Comparison of ENCODE assay signal across 8 cellular contexts in genomic region chr4:113979157-113979972, GRCh38. TPM values are rescaled to one million over a fixed set of nuclear protein-coding genes. Genes with fewer than 3 reads are reported as not detected.
A peak's percentile ranks its signal among the peaks of the same experiment; 100 is the strongest.
DNase-seq lines count a peak whose midpoint lies in the region; ATAC-seq and TF ChIP-seq lines count a peak whose summit lies in the region.

TSS of gene ARSJ (minus strand) at chr4:113979647. CDS start at chr4:113978834, 813 bp downstream.

- H3K79me1 ChIP-seq in H9 (ENCODE audit: insufficient read depth, low read depth, low read length, poor library complexity, severe bottlenecking) = no peaks in the 10 kb centered on the region

- peak within 1 kb of the TSS; percentile 64; the same call in 1 of the 2 replicates for H3K14ac ChIP-seq in H9 (ENCODE audit: insufficient read depth, low read length)

- TF ChIP-seq CTCF in AG04449 (IDR thresholded peaks at IDR 0.05; ENCODE audit: insufficient read depth, low read length, missing control alignments) (peak; percentile 1), H9 (conservative IDR thresholded peaks at IDR 0.05) (no peak; the same call in 2 of the 3 replicates), OCI-LY7 (conservative IDR thresholded peaks at IDR 0.05; ENCODE audit: low read length) (no peak)

- no peak within 1 kb of the TSS for H3K18ac ChIP-seq in H9 (ENCODE audit: insufficient read length, low read depth, low read length)

- H3K27me3 ChIP-seq in H9 (ENCODE audit: insufficient read depth, low read length) = no peaks in the 10 kb centered on the region

- no peak for ATAC-seq in HG03135 (IDR thresholded peaks at IDR 0.05; ENCODE audit: unreplicated experiment)

- peak within 1 kb of the TSS; percentile 27 for H3K9ac ChIP-seq in H9 (ENCODE audit: extremely low read depth, insufficient read length, low read length)

- H4K8ac ChIP-seq in H9 (replicated peaks; ENCODE audit: insufficient read length, low read depth, low read length) = no peak within 1 kb of the TSS

- no CpG with 5 or more reads among the region's 56 CpGs for WGBS in H9 (ENCODE audit: extremely low coverage, insufficient read length, low lambda C conversion rate)

- H3K36me3 Mint-ChIP-seq in H9 (ENCODE audit: insufficient read depth in 1 of 3, low read depth in 3 of 3) = peaks cover 2 to 6% (median 4%) of the 10 kb centered on the region in 3 experiments; a peak in 4 of 7 replicates
- H3K36me3 Mint-ChIP-seq in T-helper 1 cell treated with Interleukin-12 subunit alpha and Interleukin-12 subunit beta and Interleukin-4 antibody, amounts not matched to agents 30 μg/mL and 1 μg/mL, for 36 hours (ENCODE audit: low read depth) = no peaks in the 10 kb centered on the region

- H3K9me3 ChIP-seq in H9 (ENCODE audit: control insufficient read depth, low read depth, low read length) (no peaks in the 10 kb centered on the region), OCI-LY7 (ENCODE audit: low read length) (no peaks in the 10 kb centered on the region)

- H2BK120ac ChIP-seq in H9 (ENCODE audit: low read depth, low read length, poor library complexity, severe bottlenecking) = no peak within 1 kb of the TSS

- H3T11ph ChIP-seq in H9 (ENCODE audit: low read length) = no peak within 1 kb of the TSS

- H3K4me2 ChIP-seq in H9 (ENCODE audit: insufficient read depth, insufficient read length, low read length) = peak within 1 kb of the TSS; percentile 90
- H3K4me2 ChIP-seq in OCI-LY7 (ENCODE audit: low read length) = no peak within 1 kb of the TSS

- peak within 1 kb of the TSS; percentile 89 to 94 for H3K4me3 Mint-ChIP-seq in H9
- H3K4me3 Mint-ChIP-seq in T-helper 1 cell treated with Interleukin-12 subunit alpha and Interleukin-12 subunit beta and Interleukin-4 antibody, amounts not matched to agents 30 μg/mL and 1 μg/mL, for 36 hours = peak within 1 kb of the TSS; percentile 36

- H2BK20ac ChIP-seq in H9 (ENCODE audit: low read depth, low read length, poor library complexity, severe bottlenecking) = no peak within 1 kb of the TSS

- H2AFZ ChIP-seq in H9 (ENCODE audit: low read length) (peak within 1 kb of the TSS; percentile 9), OCI-LY7 (ENCODE audit: low read length) (no peak within 1 kb of the TSS)

- no peak within 1 kb of the TSS for H4K91ac ChIP-seq in H9 (ENCODE audit: insufficient read length, low read depth, low read length)

- H3K79me2 ChIP-seq in H9 (ENCODE audit: insufficient read depth, low read length) = no peaks in the 10 kb centered on the region
- H3K79me2 ChIP-seq in OCI-LY7 (ENCODE audit: insufficient read depth, low read depth, low read length) = no peaks in the 10 kb centered on the region

- H2BK5ac ChIP-seq in H9 (ENCODE audit: insufficient read length, low read length) = no peak within 1 kb of the TSS

- BruUV-seq in OCI-LY7 (replicated peaks; lab: Mats Ljungman, UMichigan) = no TSS peak

- intact Hi-C loops in OCI-LY7 (cut with micrococcal nuclease; ENCODE audit: unreplicated experiment) = no loop called here

- H4K20me1 ChIP-seq in H9 (ENCODE audit: control insufficient read depth, insufficient read depth, insufficient read length) (no peaks in the 10 kb centered on the region), OCI-LY7 (ENCODE audit: insufficient read depth, low read length) (no peaks in the 10 kb centered on the region)

- H3K27ac Mint-ChIP-seq in H9 = peak within 1 kb of the TSS; percentile 7 to 86 (median 9); a peak in 6 of 7 replicates
- H3K27ac Mint-ChIP-seq in T-helper 1 cell treated with Interleukin-12 subunit alpha and Interleukin-12 subunit beta and Interleukin-4 antibody, amounts not matched to agents 30 μg/mL and 1 μg/mL, for 36 hours = no peak within 1 kb of the TSS

- no peaks in the 10 kb centered on the region for H3K36me3 ChIP-seq in OCI-LY7 (ENCODE audit: insufficient read depth, low read length)

- no peak within 1 kb of the TSS for H3K27ac ChIP-seq in H9 (ENCODE audit: insufficient read length, low read depth, low read length)
- peak within 1 kb of the TSS; percentile 61 for H3K27ac ChIP-seq in cingulate gyrus (ENCODE audit: low read depth, low read length)
- H3K27ac ChIP-seq in OCI-LY7 (ENCODE audit: low read depth, low read length, poor library complexity, severe bottlenecking) = no peak within 1 kb of the TSS

- H3K4me3 ChIP-seq in AG04449 (ENCODE audit: low read depth, low read length) = peak within 1 kb of the TSS; percentile 83
- H3K4me3 ChIP-seq in skeletal muscle cell (ENCODE audit: low read depth, low read length) = peak within 1 kb of the TSS; percentile 79
- H3K4me3 ChIP-seq in OCI-LY7 (ENCODE audit: low read depth, low read length, poor library complexity, severe bottlenecking) = no peak within 1 kb of the TSS

- no peak within 1 kb of the TSS for H2BK15ac ChIP-seq in H9 (ENCODE audit: low read depth, low read length)

- no peak within 1 kb of the TSS for H2BK12ac ChIP-seq in H9 (ENCODE audit: insufficient read length, low read depth, low read length)

- H3K56ac ChIP-seq in H9 (ENCODE audit: insufficient read length, low read depth, low read length) = no peak within 1 kb of the TSS

- no peak within 1 kb of the TSS for H3K23ac ChIP-seq in H9 (ENCODE audit: insufficient read length, low read depth, low read length)

- H2AK5ac ChIP-seq in H9 (ENCODE audit: insufficient read length, low read length) = no peak within 1 kb of the TSS

- H3K23me2 ChIP-seq in H9 (ENCODE audit: insufficient read length, low read depth, low read length, poor library complexity, severe bottlenecking) = peaks cover 10% of the 10 kb centered on the region

- no peaks in the 10 kb centered on the region for H3K9me2 ChIP-seq in OCI-LY7 (ENCODE audit: insufficient read depth, low read length)

- H3K4me1 ChIP-seq in H9 (ENCODE audit: insufficient read depth, low read length) (peaks cover 4% of the 10 kb centered on the region; the same call in 1 of the 2 replicates), OCI-LY7 (ENCODE audit: insufficient read depth, low read length, poor library complexity, severe bottlenecking) (no peaks in the 10 kb centered on the region)

- H4K5ac ChIP-seq in H9 (ENCODE audit: insufficient read length, low read depth, low read length) = no peak within 1 kb of the TSS

- DNase-seq in AG04449 (ENCODE audit: low read depth, low spot score) (no peak), H9 (peak; percentile 69), islet precursor cell (peak; percentile 84), skeletal muscle cell (ENCODE audit: low read depth) (peak; percentile 61), OCI-LY7 (ENCODE audit: low spot score) (no peak)

- peaks cover 28% of the 10 kb centered on the region for H3K27me3 Mint-ChIP-seq in H9 (ENCODE audit: low read depth)
- peaks cover 53% of the 10 kb centered on the region for H3K27me3 Mint-ChIP-seq in T-helper 1 cell treated with Interleukin-12 subunit alpha and Interleukin-12 subunit beta and Interleukin-4 antibody, amounts not matched to agents 30 μg/mL and 1 μg/mL, for 36 hours (ENCODE audit: low read depth)

- no peak within 1 kb of the TSS for H3K4ac ChIP-seq in H9 (ENCODE audit: low read depth, low read length)

- peaks cover 13 to 34% of the 10 kb centered on the region in 2 experiments for H3K4me1 Mint-ChIP-seq in H9
- peaks cover 10% of the 10 kb centered on the region for H3K4me1 Mint-ChIP-seq in T-helper 1 cell treated with Interleukin-12 subunit alpha and Interleukin-12 subunit beta and Interleukin-4 antibody, amounts not matched to agents 30 μg/mL and 1 μg/mL, for 36 hours (ENCODE audit: low read depth)

- POLR2A ChIA-PET in AG04449 (lab: Yijun Ruan, JAX) (interaction anchor here (0.7 to 1.7 kb wide), 9 partner anchors 20 to 612 kb away, joined by 3 to 11 read pairs (median 4); no protein-coding TSS in a partner anchor), OCI-LY7 (lab: Charles Lee) (interaction anchor here (0.7 kb wide), 3 partner anchors 30 to 1566 kb away, joined by 3 read pairs; no protein-coding TSS in a partner anchor)

- H3K9me3 Mint-ChIP-seq in H9 = peaks cover 8 to 10% of the 10 kb centered on the region in 2 experiments
- H3K9me3 Mint-ChIP-seq in T-helper 1 cell treated with Interleukin-12 subunit alpha and Interleukin-12 subunit beta and Interleukin-4 antibody, amounts not matched to agents 30 μg/mL and 1 μg/mL, for 36 hours = no peaks in the 10 kb centered on the region

- CTCF ChIA-PET in AG04449 (lab: Yijun Ruan, JAX) (interaction anchor here (0.8 to 2.1 kb wide), 4 partner anchors 8 to 399 kb away, joined by 3 to 9 read pairs (median 4); no protein-coding TSS in a partner anchor), OCI-LY7 (lab: Charles Lee; ENCODE audit: unreplicated experiment) (no interaction called here)

RNA-seq across cellular contexts. Expression of gene ARSJ, which starts in this region (rescaled TPM):
- total RNA-seq in H9 (2021) (0.57 and 1.1 TPM in 2 replicates), OCI-LY7 (2022) (not detected in 2 replicates)
- not detected in 2 replicates for total RNA-seq in OCI-LY7 (2014; rRNA removed; shearing (Covaris generic))

Comparison
In these comparisons a context has a peak if more than half of its experiments do, and no peak if none do; other contexts are left out.
1. DNase-seq: peak in H9 (single experiment), islet precursor cell (single experiment) and skeletal muscle cell (single experiment); none in AG04449 (single experiment) and OCI-LY7 (single experiment).